Comparison of ENCODE assay signal across 1 cellular context in genomic region chr1:88401283-88401682, GRCh38.
TF ChIP-seq lines count a peak whose summit lies in the region.

No MANE protein-coding gene starts in this region.

TF ChIP-seq in GM12878, 131 proteins besides CTCF, POLR2A, EP300 and RAD21 (continued from another document and continues in another):
- TF ChIP-seq, protein P1, sequence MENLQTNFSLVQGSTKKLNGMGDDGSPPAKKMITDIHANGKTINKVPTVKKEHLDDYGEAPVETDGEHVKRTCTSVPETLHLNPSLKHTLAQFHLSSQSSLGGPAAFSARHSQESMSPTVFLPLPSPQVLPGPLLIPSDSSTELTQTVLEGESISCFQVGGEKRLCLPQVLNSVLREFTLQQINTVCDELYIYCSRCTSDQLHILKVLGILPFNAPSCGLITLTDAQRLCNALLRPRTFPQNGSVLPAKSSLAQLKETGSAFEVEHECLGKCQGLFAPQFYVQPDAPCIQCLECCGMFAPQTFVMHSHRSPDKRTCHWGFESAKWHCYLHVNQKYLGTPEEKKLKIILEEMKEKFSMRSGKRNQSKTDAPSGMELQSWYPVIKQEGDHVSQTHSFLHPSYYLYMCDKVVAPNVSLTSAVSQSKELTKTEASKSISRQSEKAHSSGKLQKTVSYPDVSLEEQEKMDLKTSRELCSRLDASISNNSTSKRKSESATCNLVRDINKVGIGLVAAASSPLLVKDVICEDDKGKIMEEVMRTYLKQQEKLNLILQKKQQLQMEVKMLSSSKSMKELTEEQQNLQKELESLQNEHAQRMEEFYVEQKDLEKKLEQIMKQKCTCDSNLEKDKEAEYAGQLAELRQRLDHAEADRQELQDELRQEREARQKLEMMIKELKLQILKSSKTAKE (IDR thresholded peaks at IDR 0.05; ENCODE audit: low read depth, poor library complexity, severe bottlenecking), result no peak
- TF ChIP-seq KAT2A (conservative IDR thresholded peaks at IDR 0.05; ENCODE audit: control insufficient read depth, low read depth, low read length) (no peak), SMARCA5 (IDR thresholded peaks at IDR 0.05) (no peak), E2F4 (IDR thresholded peaks at IDR 0.05; ENCODE audit: low read depth, low read length) (no peak), ZNF592 (IDR thresholded peaks at IDR 0.05) (no peak), TCF3 (IDR thresholded peaks at IDR 0.05; ENCODE audit: borderline replicate concordance, insufficient read depth, low read depth, low read length) (no peak), USF2 (IDR thresholded peaks at IDR 0.05; ENCODE audit: borderline replicate concordance, low read depth, low read length) (no peak), MEF2B (IDR thresholded peaks at IDR 0.05; ENCODE audit: partially characterized antibody, poor library complexity, severe bottlenecking) (no peak), SREBF1 (IDR thresholded peaks at IDR 0.05; ENCODE audit: low read length) (no peak), SRF (IDR thresholded peaks at IDR 0.05; ENCODE audit: low read depth in 2 of 2, low read length in 2 of 2) (no peak), CREM (IDR thresholded peaks at IDR 0.05; ENCODE audit: low read depth) (no peak), STAT3 (IDR thresholded peaks at IDR 0.05; ENCODE audit: low read depth, low read length) (no peak), RBBP5 (conservative IDR thresholded peaks at IDR 0.05) (no peak), SMAD5 (IDR thresholded peaks at IDR 0.05; ENCODE audit: low read depth) (no peak), HDGF (IDR thresholded peaks at IDR 0.05) (no peak), MXI1 (IDR thresholded peaks at IDR 0.05; ENCODE audit: low read depth, low read length) (no peak), TAF1 (IDR thresholded peaks at IDR 0.05; ENCODE audit: borderline replicate concordance, low read depth, low read length) (no peak), IRF4 (IDR thresholded peaks at IDR 0.05; ENCODE audit: low read depth, low read length) (0 out of 2 replicates have a peak, but pooled peaks have one; percentile 14), ZNF274 (IDR thresholded peaks at IDR 0.05; ENCODE audit: insufficient read depth, insufficient read length) (no peak), IRF5 (IDR thresholded peaks at IDR 0.05; ENCODE audit: borderline replicate concordance) (no peak), CBX3 (IDR thresholded peaks at IDR 0.05; ENCODE audit: borderline replicate concordance, low read depth) (no peak), FOXM1 (IDR thresholded peaks at IDR 0.05; ENCODE audit: low read depth, low read length) (no peak), RUNX3 (IDR thresholded peaks at IDR 0.05; ENCODE audit: low read length) (no peak), ZNF384 (IDR thresholded peaks at IDR 0.05; ENCODE audit: borderline replicate concordance, low read depth, low read length) (no peak; the same call in 1 of the 2 replicates), STAT1 (conservative IDR thresholded peaks at IDR 0.05) (no peak), HDAC6 (IDR thresholded peaks at IDR 0.05; ENCODE audit: unreplicated experiment) (no peak), BHLHE40 (IDR thresholded peaks at IDR 0.05; ENCODE audit: borderline replicate concordance in 1 of 2, low read depth in 2 of 2, low read length in 1 of 2) (no peak), RCOR1 (conservative IDR thresholded peaks at IDR 0.05; ENCODE audit: low read depth, low read length) (no peak), LARP7 (IDR thresholded peaks at IDR 0.05) (no peak), REST (IDR thresholded peaks at IDR 0.05; ENCODE audit: low read depth, low read length) (no peak), ATF7 (IDR thresholded peaks at IDR 0.05; ENCODE audit: low read depth) (0 out of 2 replicates have a peak, but pooled peaks have one; percentile 55), SIN3A (IDR thresholded peaks at IDR 0.05; ENCODE audit: low read depth, low read length) (no peak), SUZ12 (IDR thresholded peaks at IDR 0.05; ENCODE audit: unreplicated experiment) (no peak), CREB1 (IDR thresholded peaks at IDR 0.05; ENCODE audit: low read depth) (no peak), CHD4 (IDR thresholded peaks at IDR 0.05) (no peak), NFXL1 (IDR thresholded peaks at IDR 0.05; ENCODE audit: borderline replicate concordance) (no peak), TARDBP (IDR thresholded peaks at IDR 0.05; ENCODE audit: borderline replicate concordance) (no peak), RELA (IDR thresholded peaks at IDR 0.05; ENCODE audit: borderline replicate concordance, partially characterized antibody) (no peak)
- TF ChIP-seq, protein P2, sequence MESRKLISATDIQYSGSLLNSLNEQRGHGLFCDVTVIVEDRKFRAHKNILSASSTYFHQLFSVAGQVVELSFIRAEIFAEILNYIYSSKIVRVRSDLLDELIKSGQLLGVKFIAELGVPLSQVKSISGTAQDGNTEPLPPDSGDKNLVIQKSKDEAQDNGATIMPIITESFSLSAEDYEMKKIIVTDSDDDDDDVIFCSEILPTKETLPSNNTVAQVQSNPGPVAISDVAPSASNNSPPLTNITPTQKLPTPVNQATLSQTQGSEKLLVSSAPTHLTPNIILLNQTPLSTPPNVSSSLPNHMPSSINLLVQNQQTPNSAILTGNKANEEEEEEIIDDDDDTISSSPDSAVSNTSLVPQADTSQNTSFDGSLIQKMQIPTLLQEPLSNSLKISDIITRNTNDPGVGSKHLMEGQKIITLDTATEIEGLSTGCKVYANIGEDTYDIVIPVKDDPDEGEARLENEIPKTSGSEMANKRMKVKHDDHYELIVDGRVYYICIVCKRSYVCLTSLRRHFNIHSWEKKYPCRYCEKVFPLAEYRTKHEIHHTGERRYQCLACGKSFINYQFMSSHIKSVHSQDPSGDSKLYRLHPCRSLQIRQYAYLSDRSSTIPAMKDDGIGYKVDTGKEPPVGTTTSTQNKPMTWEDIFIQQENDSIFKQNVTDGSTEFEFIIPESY (IDR thresholded peaks at IDR 0.05), result no peak
- TF ChIP-seq, protein P3, sequence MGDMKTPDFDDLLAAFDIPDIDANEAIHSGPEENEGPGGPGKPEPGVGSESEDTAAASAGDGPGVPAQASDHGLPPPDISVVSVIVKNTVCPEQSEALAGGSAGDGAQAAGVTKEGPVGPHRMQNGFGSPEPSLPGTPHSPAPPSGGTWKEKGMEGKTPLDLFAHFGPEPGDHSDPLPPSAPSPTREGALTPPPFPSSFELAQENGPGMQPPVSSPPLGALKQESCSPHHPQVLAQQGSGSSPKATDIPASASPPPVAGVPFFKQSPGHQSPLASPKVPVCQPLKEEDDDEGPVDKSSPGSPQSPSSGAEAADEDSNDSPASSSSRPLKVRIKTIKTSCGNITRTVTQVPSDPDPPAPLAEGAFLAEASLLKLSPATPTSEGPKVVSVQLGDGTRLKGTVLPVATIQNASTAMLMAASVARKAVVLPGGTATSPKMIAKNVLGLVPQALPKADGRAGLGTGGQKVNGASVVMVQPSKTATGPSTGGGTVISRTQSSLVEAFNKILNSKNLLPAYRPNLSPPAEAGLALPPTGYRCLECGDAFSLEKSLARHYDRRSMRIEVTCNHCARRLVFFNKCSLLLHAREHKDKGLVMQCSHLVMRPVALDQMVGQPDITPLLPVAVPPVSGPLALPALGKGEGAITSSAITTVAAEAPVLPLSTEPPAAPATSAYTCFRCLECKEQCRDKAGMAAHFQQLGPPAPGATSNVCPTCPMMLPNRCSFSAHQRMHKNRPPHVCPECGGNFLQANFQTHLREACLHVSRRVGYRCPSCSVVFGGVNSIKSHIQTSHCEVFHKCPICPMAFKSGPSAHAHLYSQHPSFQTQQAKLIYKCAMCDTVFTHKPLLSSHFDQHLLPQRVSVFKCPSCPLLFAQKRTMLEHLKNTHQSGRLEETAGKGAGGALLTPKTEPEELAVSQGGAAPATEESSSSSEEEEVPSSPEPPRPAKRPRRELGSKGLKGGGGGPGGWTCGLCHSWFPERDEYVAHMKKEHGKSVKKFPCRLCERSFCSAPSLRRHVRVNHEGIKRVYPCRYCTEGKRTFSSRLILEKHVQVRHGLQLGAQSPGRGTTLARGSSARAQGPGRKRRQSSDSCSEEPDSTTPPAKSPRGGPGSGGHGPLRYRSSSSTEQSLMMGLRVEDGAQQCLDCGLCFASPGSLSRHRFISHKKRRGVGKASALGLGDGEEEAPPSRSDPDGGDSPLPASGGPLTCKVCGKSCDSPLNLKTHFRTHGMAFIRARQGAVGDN (IDR thresholded peaks at IDR 0.05), result no peak
